In genomic region chr17:37791434-37791833, GRCh38 we compare ENCODE assay signal across 9 cellular contexts. TPM values are rescaled to one million over a fixed set of nuclear protein-coding genes. Genes with fewer than 3 reads are reported as not detected.
DNase-seq lines count a peak whose midpoint lies in the region; ATAC-seq and TF ChIP-seq lines count a peak whose summit lies in the region.
"Had no signal": no experiment of that assay in that cellular context is flagged by ENCODE, and none has a peak within 500 bp of the region (broad histone marks: within the 10 kb centered on the region; RNA-seq: fewer than 3 reads in every experiment).

No MANE protein-coding gene starts in this region.

- H2AFZ ChIP-seq in neural progenitor cell (replicated peaks) = no peak overlapping the region

- TF ChIP-seq CTCF in GM20000 (IDR thresholded peaks at IDR 0.05; ENCODE audit: extremely low read depth, missing control alignments) = peak; percentile 67
- peak; percentile 54 for TF ChIP-seq CTCF in choroid plexus epithelial cell (conservative IDR thresholded peaks at IDR 0.05; ENCODE audit: low read depth, low read length)
- TF ChIP-seq CTCF in neural progenitor cell (IDR thresholded peaks at IDR 0.05) = peak; percentile 62

- no peak overlapping the region for H3K27ac Mint-ChIP-seq in CD4-positive, CD25-positive, alpha-beta regulatory T cell
- no peak overlapping the region for H3K27ac Mint-ChIP-seq in neural progenitor cell

- peaks cover 3% of the 10 kb centered on the region for H3K36me3 Mint-ChIP-seq in CD4-positive, CD25-positive, alpha-beta regulatory T cell
- no peaks in the 10 kb centered on the region for H3K36me3 Mint-ChIP-seq in neural progenitor cell

- peak; percentile 10 to 79 (median 53) for DNase-seq in CD4-positive, CD25-positive, alpha-beta regulatory T cell
- DNase-seq in GM20000 (ENCODE audit: low spot score) = peak; percentile 71
- DNase-seq in RPMI7951 (ENCODE audit: low read depth) = peak; percentile 47
- peak; percentile 41 for DNase-seq in choroid plexus epithelial cell (ENCODE audit: low read depth)
- peak; percentile 37 for DNase-seq in neural progenitor cell (ENCODE audit: low spot score)
- DNase-seq in NCI-H1436 treated with DMSO at 0.1 percent for 48 hours (lab: John Stamatoyannopoulos, UW) = no peak
- no peak for DNase-seq in hippocampal formation (lab: John Stamatoyannopoulos, UW)

- H3K4me3 ChIP-seq in CD4-positive, CD25-positive, alpha-beta regulatory T cell (ENCODE audit: low read depth, low read length) = no peak overlapping the region
- H3K4me3 ChIP-seq in choroid plexus epithelial cell (ENCODE audit: low read depth, low read length) = no peak overlapping the region
- no peak overlapping the region for H3K4me3 ChIP-seq in neural progenitor cell

- H3K9ac ChIP-seq in neural progenitor cell = no peak overlapping the region

- no peaks in the 10 kb centered on the region for H3K79me2 ChIP-seq in neural progenitor cell (ENCODE audit: low read depth)

- peaks cover 24% of the 10 kb centered on the region for H3K27me3 ChIP-seq in CD4-positive, CD25-positive, alpha-beta regulatory T cell (ENCODE audit: control insufficient read depth, insufficient read depth, low read length)
- no peaks in the 10 kb centered on the region for H3K27me3 ChIP-seq in neural progenitor cell

- no peaks in the 10 kb centered on the region for H3K36me3 ChIP-seq in CD4-positive, CD25-positive, alpha-beta regulatory T cell (ENCODE audit: control insufficient read depth, insufficient read depth, low read length)
- no peaks in the 10 kb centered on the region for H3K36me3 ChIP-seq in neural progenitor cell

- peak; percentile 36 to 56 for ATAC-seq in CD4-positive, CD25-positive, alpha-beta regulatory T cell (ENCODE audit: low read depth in 2 of 2)
- no peak for ATAC-seq in GM21367 (IDR thresholded peaks at IDR 0.05; ENCODE audit: unreplicated experiment)

- no peaks in the 10 kb centered on the region for H3K9me3 ChIP-seq in CD4-positive, CD25-positive, alpha-beta regulatory T cell (ENCODE audit: control insufficient read depth in 2 of 2, low read length in 2 of 2)
- no peaks in the 10 kb centered on the region for H3K9me3 ChIP-seq in neural progenitor cell (ENCODE audit: low read depth)

- no peak overlapping the region for H3K4me2 ChIP-seq in neural progenitor cell

- H3K27me3 Mint-ChIP-seq in CD4-positive, CD25-positive, alpha-beta regulatory T cell = peaks cover 29% of the 10 kb centered on the region
- no peaks in the 10 kb centered on the region for H3K27me3 Mint-ChIP-seq in neural progenitor cell (ENCODE audit: insufficient read depth, low read depth)

- H3K4me1 Mint-ChIP-seq in CD4-positive, CD25-positive, alpha-beta regulatory T cell = no peaks in the 10 kb centered on the region
- H3K4me1 Mint-ChIP-seq in neural progenitor cell = peaks cover 31% of the 10 kb centered on the region

- no peak overlapping the region for H3K4me3 Mint-ChIP-seq in CD4-positive, CD25-positive, alpha-beta regulatory T cell
- H3K4me3 Mint-ChIP-seq in neural progenitor cell = no peak overlapping the region

- no peaks in the 10 kb centered on the region for H3K4me1 ChIP-seq in CD4-positive, CD25-positive, alpha-beta regulatory T cell (ENCODE audit: control insufficient read depth, insufficient read depth, low read length, poor library complexity, severe bottlenecking)
- H3K4me1 ChIP-seq in neural progenitor cell = no peaks in the 10 kb centered on the region

- no peaks in the 10 kb centered on the region for H3K9me3 Mint-ChIP-seq in CD4-positive, CD25-positive, alpha-beta regulatory T cell
- H3K9me3 Mint-ChIP-seq in neural progenitor cell = no peaks in the 10 kb centered on the region

- H3F3A ChIP-seq in neural progenitor cell (ENCODE audit: low read depth) = no peaks in the 10 kb centered on the region

- H3K27ac ChIP-seq in CD4-positive, CD25-positive, alpha-beta regulatory T cell (ENCODE audit: insufficient read depth, low read length, poor library complexity, severe bottlenecking) = no peak overlapping the region
- H3K27ac ChIP-seq in neural progenitor cell = no peak overlapping the region

- no peaks in the 10 kb centered on the region for H4K20me1 ChIP-seq in neural progenitor cell (ENCODE audit: low read depth)

RNA-seq across cellular contexts. Expression of gene HNF1B, which starts 46.6 kb away (rescaled TPM):
- not detected for total RNA-seq in CD4-positive, CD25-positive, alpha-beta regulatory T cell
- not detected for polyA plus RNA-seq in CD4-positive, CD25-positive, alpha-beta regulatory T cell
- 0.12 TPM in 1 of 2 replicates, not detected in the other for total RNA-seq in RPMI7951 (2014; rRNA removed; shearing (Covaris generic))
- total RNA-seq in neural progenitor cell (ENCODE audit: low replicate concordance) = 0.15 TPM in 1 of 2 replicates, not detected in the other
- total RNA-seq: myocyte had no signal

Comparison
In these comparisons a context has a peak if more than half of its experiments do, and no peak if none do; other contexts are left out.
1. DNase-seq: peak in CD4-positive, CD25-positive, alpha-beta regulatory T cell (3 of 3), GM20000 (single experiment), RPMI7951 (single experiment), choroid plexus epithelial cell (single experiment) and neural progenitor cell (single experiment); none in NCI-H1436 treated with DMSO at 0.1 percent for 48 hours (single experiment) and hippocampal formation (0 of 2).
2. Peak in every context shown above with its lines, with median percentiles within 50 percentile points of each other: CTCF ChIP-seq.